In the genomic region with DNA sequence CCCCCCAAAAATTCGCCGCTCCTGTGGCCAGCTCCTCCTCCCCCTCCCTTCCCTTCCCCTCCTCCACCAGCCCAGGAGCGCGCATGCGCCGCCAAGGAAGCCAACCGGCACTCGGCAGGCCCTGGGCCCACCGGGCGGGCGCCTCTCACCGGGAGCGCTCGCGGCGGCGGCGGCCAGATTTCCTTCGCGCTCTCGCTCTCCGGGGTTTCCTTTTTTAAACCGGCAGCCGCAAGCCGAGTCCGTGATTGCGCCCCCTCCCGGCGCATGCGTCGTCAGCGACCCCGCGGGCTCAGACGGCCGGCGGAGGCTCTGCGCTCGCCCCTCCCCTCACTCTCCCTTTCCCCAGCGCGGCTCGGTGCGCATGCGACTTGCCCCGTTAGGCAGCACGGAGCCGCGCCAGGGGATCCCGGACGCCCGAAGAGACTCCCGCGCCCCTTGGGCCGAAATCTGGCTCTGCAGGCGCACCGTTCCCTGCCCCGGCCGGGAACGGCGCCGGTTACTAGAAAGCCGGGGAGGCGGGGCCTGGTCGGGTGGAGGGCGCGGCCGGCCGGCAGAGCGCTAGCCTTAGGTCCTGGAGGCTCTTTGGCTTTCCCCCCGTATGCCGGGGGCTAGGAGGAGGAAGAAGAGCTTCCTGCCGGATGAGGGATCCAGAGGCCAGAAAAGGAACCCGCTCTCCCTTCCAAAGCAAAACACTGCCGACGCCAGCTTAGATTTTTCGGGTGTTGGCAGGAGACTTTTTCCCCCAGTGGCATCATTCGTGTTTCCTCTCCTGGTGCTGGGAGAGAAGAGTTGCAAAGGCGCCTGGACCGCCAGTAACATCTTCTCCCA, we compare ENCODE assay signal across 8 cellular contexts. TPM values are rescaled to one million over a fixed set of nuclear protein-coding genes. Genes with fewer than 3 reads are reported as not detected.
DNase-seq lines count a peak whose midpoint lies in the region; ATAC-seq and TF ChIP-seq lines count a peak whose summit lies in the region.

A gene with protein sequence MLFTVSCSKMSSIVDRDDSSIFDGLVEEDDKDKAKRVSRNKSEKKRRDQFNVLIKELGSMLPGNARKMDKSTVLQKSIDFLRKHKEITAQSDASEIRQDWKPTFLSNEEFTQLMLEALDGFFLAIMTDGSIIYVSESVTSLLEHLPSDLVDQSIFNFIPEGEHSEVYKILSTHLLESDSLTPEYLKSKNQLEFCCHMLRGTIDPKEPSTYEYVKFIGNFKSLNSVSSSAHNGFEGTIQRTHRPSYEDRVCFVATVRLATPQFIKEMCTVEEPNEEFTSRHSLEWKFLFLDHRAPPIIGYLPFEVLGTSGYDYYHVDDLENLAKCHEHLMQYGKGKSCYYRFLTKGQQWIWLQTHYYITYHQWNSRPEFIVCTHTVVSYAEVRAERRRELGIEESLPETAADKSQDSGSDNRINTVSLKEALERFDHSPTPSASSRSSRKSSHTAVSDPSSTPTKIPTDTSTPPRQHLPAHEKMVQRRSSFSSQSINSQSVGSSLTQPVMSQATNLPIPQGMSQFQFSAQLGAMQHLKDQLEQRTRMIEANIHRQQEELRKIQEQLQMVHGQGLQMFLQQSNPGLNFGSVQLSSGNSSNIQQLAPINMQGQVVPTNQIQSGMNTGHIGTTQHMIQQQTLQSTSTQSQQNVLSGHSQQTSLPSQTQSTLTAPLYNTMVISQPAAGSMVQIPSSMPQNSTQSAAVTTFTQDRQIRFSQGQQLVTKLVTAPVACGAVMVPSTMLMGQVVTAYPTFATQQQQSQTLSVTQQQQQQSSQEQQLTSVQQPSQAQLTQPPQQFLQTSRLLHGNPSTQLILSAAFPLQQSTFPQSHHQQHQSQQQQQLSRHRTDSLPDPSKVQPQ (minus strand): TSS at position 277 of the 828 bp plus-strand sequence. CDS start 64,124 bp downstream, outside the sequence.

- H3K27ac ChIP-seq in CD8-positive, alpha-beta T cell (ENCODE audit: low read depth, low read length) = peak within 1 kb of the TSS; percentile 71

- CTCF ChIA-PET in CD8-positive, alpha-beta T cell (lab: Charles Lee) = interaction anchor here (0.7 to 1.9 kb wide), 6 partner anchors 74 to 201 kb away, joined by 3 to 7 read pairs (median 4); a partner anchor contains a TSS

- DNase-seq in CD8-positive, alpha-beta T cell = peak; percentile 60 to 90 (median 81)
- DNase-seq in NCI-H774 (lab: John Stamatoyannopoulos, UW) (peak; percentile 88), lung microvascular endothelial cell (ENCODE audit: low read depth in 2 of 2) (peak; percentile 87 to 89)
- DNase-seq in activated CD8-positive, alpha-beta memory T cell treated with anti-CD3 and anti-CD28 coated beads for 1 hour (ENCODE audit: extremely low read depth in 1 of 2, low read depth in 1 of 2) = peak; percentile 50 to 73
- DNase-seq in effector CD4-positive, alpha-beta T cell = peak; percentile 77
- peak; percentile 64 to 73 (median 72) for DNase-seq in stimulated activated CD4-positive, alpha-beta T cell treated with anti-CD3 and anti-CD28 coated beads, TNF-alpha, amount 100 ng/mL, for 48 hours (ENCODE audit: low read depth in 3 of 3)

- H3K36me3 ChIP-seq in CD8-positive, alpha-beta T cell (ENCODE audit: insufficient read depth, low read length) = no peaks in the 10 kb centered on the region

- no peaks in the 10 kb centered on the region for H3K9me3 Mint-ChIP-seq in CD8-positive, alpha-beta T cell

- H3K27me3 ChIP-seq in CD8-positive, alpha-beta T cell (ENCODE audit: insufficient read depth, low read length) = no peaks in the 10 kb centered on the region

- ATAC-seq in CD8-positive, alpha-beta T cell = peak; percentile 72
- ATAC-seq in GM19438 (IDR thresholded peaks at IDR 0.05; ENCODE audit: low read depth, unreplicated experiment) (peak; percentile 69), HG03571 (IDR thresholded peaks at IDR 0.05; ENCODE audit: unreplicated experiment) (peak; percentile 70)

- peaks cover 2% of the 10 kb centered on the region for H3K36me3 Mint-ChIP-seq in CD8-positive, alpha-beta T cell

- peak within 1 kb of the TSS; percentile 93 for H3K4me3 Mint-ChIP-seq in CD8-positive, alpha-beta T cell

- no peaks in the 10 kb centered on the region for H3K9me3 ChIP-seq in CD8-positive, alpha-beta T cell (ENCODE audit: low read length)

- intact Hi-C loops in CD8-positive, alpha-beta T cell (cut with DNase I, micrococcal nuclease) = loop anchor here (1.0 to 10.0 kb wide), 18 partner anchors 9 to 1482 kb away; a partner anchor contains a TSS

- peaks cover 40% of the 10 kb centered on the region for H3K4me1 Mint-ChIP-seq in CD8-positive, alpha-beta T cell (ENCODE audit: low read depth)

- peak within 1 kb of the TSS; percentile 91 for H3K4me3 ChIP-seq in CD8-positive, alpha-beta T cell (ENCODE audit: low read depth, low read length)

- peak; percentile 41 for TF ChIP-seq CTCF in CD8-positive, alpha-beta T cell (IDR thresholded peaks at IDR 0.05)

- H3K27ac Mint-ChIP-seq in CD8-positive, alpha-beta T cell = peak within 1 kb of the TSS; percentile 93

- peaks cover 5% of the 10 kb centered on the region for H3K27me3 Mint-ChIP-seq in CD8-positive, alpha-beta T cell (ENCODE audit: low read depth)

- H3K4me1 ChIP-seq in CD8-positive, alpha-beta T cell (ENCODE audit: insufficient read depth, low read length) = peaks cover 9% of the 10 kb centered on the region

- POLR2A ChIA-PET in CD8-positive, alpha-beta T cell (lab: Charles Lee) = interaction anchor here (0.6 to 2.3 kb wide), 9 partner anchors 9 to 1431 kb away, joined by 3 to 12 read pairs (median 6); a partner anchor contains a TSS

RNA-seq across cellular contexts. Expression of the gene that starts here (rescaled TPM):
- total RNA-seq in CD8-positive, alpha-beta T cell = 1 to 10 TPM; 3.7 to 4.3 TPM
- 14.2 and 17.1 TPM in 2 replicates for total RNA-seq in lung microvascular endothelial cell

Comparison
In these comparisons a context has a peak if more than half of its experiments do, and no peak if none do; other contexts are left out.
1. Peak in every context shown above with its lines: DNase-seq, ATAC-seq, H3K4me3 ChIP-seq and H3K27ac ChIP-seq.